In genomic region chr5:174457141-174457678, GRCh38 we compare ENCODE assay signal across 1 cellular context.
TF ChIP-seq lines count a peak whose summit lies in the region.

No MANE protein-coding gene starts in this region.

TF ChIP-seq in WTC11, 78 proteins besides CTCF, POLR2A, EP300 and RAD21 (continued from another document):
- TF ChIP-seq ZNF425 (CRISPR knock-in tag; conservative IDR thresholded peaks at IDR 0.05): no peak
- no peak for TF ChIP-seq SMAD3 (CRISPR knock-in tag; IDR thresholded peaks at IDR 0.05; ENCODE audit: borderline replicate concordance)
- no peak for TF ChIP-seq FOXJ3 (CRISPR knock-in tag; IDR thresholded peaks at IDR 0.05; ENCODE audit: borderline replicate concordance)
- no peak for TF ChIP-seq ERG (CRISPR knock-in tag; IDR thresholded peaks at IDR 0.05)
- no peak for TF ChIP-seq GRHL2 (CRISPR knock-in tag; IDR thresholded peaks at IDR 0.05; ENCODE audit: insufficient replicate concordance, severe bottlenecking)
- no peak for TF ChIP-seq ZBTB43 (CRISPR knock-in tag; IDR thresholded peaks at IDR 0.05)
- no peak for TF ChIP-seq CREM (CRISPR knock-in tag; IDR thresholded peaks at IDR 0.05)
- TF ChIP-seq CBFB (CRISPR knock-in tag; IDR thresholded peaks at IDR 0.05; ENCODE audit: low read depth): no peak
